ENCODE assay signal across 10 cellular contexts in genomic region chr10:29926649-29927048, GRCh38.
DNase-seq lines count a peak whose midpoint lies in the region; ATAC-seq and TF ChIP-seq lines count a peak whose summit lies in the region.
"Had no signal": no experiment of that assay in that cellular context is flagged by ENCODE, and none has a peak within 500 bp of the region (broad histone marks: within the 10 kb centered on the region; RNA-seq: fewer than 3 reads in every experiment).

No MANE protein-coding gene starts in this region.

- H4K20me1 ChIP-seq in IMR-90 (ENCODE audit: insufficient read depth, low read length) = no peaks in the 10 kb centered on the region

- intact Hi-C loops in IMR-90 (cut with micrococcal nuclease) = loop anchor here (1.0 kb wide), 1 partner anchor 76 kb away; no protein-coding TSS in a partner anchor
- intact Hi-C loops in natural killer cell (cut with micrococcal nuclease) = no loop called here

- H3K9me3 Mint-ChIP-seq in natural killer cell = no peaks in the 10 kb centered on the region

- ATAC-seq in IMR-90 (ENCODE audit: low read depth) (peak; percentile 95), HG03520 (IDR thresholded peaks at IDR 0.05; ENCODE audit: unreplicated experiment) (no peak), HG02763 (IDR thresholded peaks at IDR 0.05; ENCODE audit: unreplicated experiment) (no peak), natural killer cell (no peak)

- H3K18ac ChIP-seq in IMR-90 (ENCODE audit: low read depth, low read length) = no peak overlapping the region
- no peak overlapping the region for H3K18ac ChIP-seq in mesendoderm (ENCODE audit: low read length)

- TF ChIP-seq RAD21 in IMR-90 (IDR thresholded peaks at IDR 0.05; ENCODE audit: low read length) = peak; percentile 80

- no TSS peak for BruUV-seq in IMR-90 (replicated peaks; lab: Mats Ljungman, UMichigan)

- H3K9me3 ChIP-seq in IMR-90 (ENCODE audit: control insufficient read depth, insufficient read depth, low read length) = peaks cover 3% of the 10 kb centered on the region
- H3K9me3 ChIP-seq: SJCRH30 had no signal

- H4K8ac ChIP-seq in IMR-90 (ENCODE audit: low read depth in 2 of 2, low read length in 2 of 2) (no peak overlapping the region; a peak in 1 of 4 replicates), mesendoderm (ENCODE audit: low read depth, low read length) (no peak overlapping the region)

- H2BK5ac ChIP-seq in IMR-90 (ENCODE audit: low read depth, low read length, poor library complexity, severe bottlenecking) (no peak overlapping the region), mesendoderm (ENCODE audit: low read length) (no peak overlapping the region)

- no peak overlapping the region for H2AFZ ChIP-seq in IMR-90 (replicated peaks; ENCODE audit: low read length, poor library complexity)

- POLR2A ChIA-PET in IMR-90 (lab: Charles Lee; ENCODE audit: unreplicated experiment) = no interaction called here

- in situ Hi-C loops in IMR-90 (cut with MboI; ENCODE audit: low sequenced_read_pairs) = no loop called here

- H4K5ac ChIP-seq in IMR-90 (ENCODE audit: low read depth, low read length) (no peak overlapping the region), mesendoderm (ENCODE audit: low read length) (no peak overlapping the region)

- peaks cover 14% of the 10 kb centered on the region for H3K27me3 ChIP-seq in IMR-90 (ENCODE audit: control insufficient read depth, insufficient read depth, low read length)
- no peaks in the 10 kb centered on the region for H3K27me3 ChIP-seq in mesendoderm (ENCODE audit: insufficient read depth, low read length, poor library complexity)
- H3K27me3 ChIP-seq: SJCRH30 had no signal

- H3K4ac ChIP-seq in IMR-90 (ENCODE audit: low read depth, low read length) (no peak overlapping the region), mesendoderm (ENCODE audit: low read depth, low read length) (no peak overlapping the region)

- peaks cover 10 to 18% of the 10 kb centered on the region in 2 donors for H3K27me3 Mint-ChIP-seq in natural killer cell (ENCODE audit: low read depth in 2 of 2)

- no peak overlapping the region for H3K14ac ChIP-seq in IMR-90 (replicated peaks; ENCODE audit: low read depth, low read length)

- peak overlapping the region; percentile 48 for H2BK20ac ChIP-seq in IMR-90 (ENCODE audit: low read depth, low read length)

- H3K4me2 ChIP-seq in IMR-90 (ENCODE audit: low read depth, low read length) (no peak overlapping the region), mesendoderm (ENCODE audit: low read length) (no peak overlapping the region)

- H2BK15ac ChIP-seq in IMR-90 (ENCODE audit: low read depth, low read length) (peak overlapping the region; percentile 88; the same call in 1 of the 3 replicates), mesendoderm (replicated peaks; ENCODE audit: low read depth) (no peak overlapping the region)

- no peak for TF ChIP-seq POLR2A in IMR-90 (IDR thresholded peaks at IDR 0.05; ENCODE audit: low read depth, low read length)

- TF ChIP-seq CTCF in IMR-90 (conservative IDR thresholded peaks at IDR 0.05; ENCODE audit: low read depth, low read length) = peak; percentile 79
- peak; percentile 47 for TF ChIP-seq CTCF in coronary artery (IDR thresholded peaks at IDR 0.05)
- no peak for TF ChIP-seq CTCF in natural killer cell (IDR thresholded peaks at IDR 0.05)

- dilution Hi-C loops in IMR-90 (cut with HindIII; ENCODE audit: low sequenced_read_pairs, unreplicated experiment) = no loop called here

- no peak overlapping the region for H3K23ac ChIP-seq in IMR-90 (ENCODE audit: low read depth, low read length)
- H3K23ac ChIP-seq in mesendoderm (ENCODE audit: low read length) = no peak overlapping the region

- no peak overlapping the region for H3K4me3 ChIP-seq in IMR-90 (ENCODE audit: insufficient read depth, low read depth, low read length)
- H3K4me3 ChIP-seq in coronary artery = no peak overlapping the region
- H3K4me3 ChIP-seq in mesendoderm (ENCODE audit: low read length) = no peak overlapping the region
- H3K4me3 ChIP-seq: SJCRH30 had no signal

- H3K9ac ChIP-seq in IMR-90 (ENCODE audit: low read depth, low read length) (no peak overlapping the region), mesendoderm (ENCODE audit: low read length) (no peak overlapping the region)

- H3K4me1 ChIP-seq in IMR-90 (ENCODE audit: control insufficient read depth, insufficient read depth, low read length) (peaks cover 4% of the 10 kb centered on the region; the same call in 1 of the 2 replicates), mesendoderm (ENCODE audit: control insufficient read depth, low read depth, low read length) (peaks cover 2% of the 10 kb centered on the region)
- H3K4me1 ChIP-seq: SJCRH30 had no signal

- peaks cover 0 to 6% of the 10 kb centered on the region in 2 donors for H3K4me1 Mint-ChIP-seq in natural killer cell

- H3K36me3 ChIP-seq in IMR-90 (ENCODE audit: control insufficient read depth, insufficient read depth, low read length) (no peaks in the 10 kb centered on the region), mesendoderm (ENCODE audit: control insufficient read depth, insufficient read depth, low read length) (no peaks in the 10 kb centered on the region)
- H3K36me3 ChIP-seq: SJCRH30 had no signal

- peak overlapping the region; percentile 40; the same call in 1 of the 2 replicates for H2AK5ac ChIP-seq in IMR-90 (ENCODE audit: low read depth, low read length)
- H2AK5ac ChIP-seq in mesendoderm (ENCODE audit: low read length) = no peak overlapping the region

- CTCF ChIA-PET in IMR-90 (lab: Yijun Ruan, JAX) = no interaction called here

- H3K9me1 ChIP-seq in IMR-90 (ENCODE audit: insufficient read depth, low read length) = no peaks in the 10 kb centered on the region

- H3K56ac ChIP-seq in IMR-90 (ENCODE audit: extremely low read depth, insufficient read depth, low read length) (no peak overlapping the region), mesendoderm (ENCODE audit: low read length) (peak overlapping the region; percentile 5)

- no peaks in the 10 kb centered on the region for H3K79me2 ChIP-seq in mesendoderm (ENCODE audit: control insufficient read depth, insufficient read depth, low read length)

- H2BK120ac ChIP-seq in IMR-90 (ENCODE audit: low read depth, low read length) (peak overlapping the region; percentile 56), mesendoderm (ENCODE audit: low read depth, low read length) (no peak overlapping the region)

- WGBS in IMR-90 (ENCODE audit: extremely low coverage in 2 of 2, insufficient read length in 1 of 2), 2 experiments = 77% methylated on average over 2 of the region's 6 CpGs; no CpG with 5 or more reads in 1 of the 2 experiments
- WGBS in mesendoderm (ENCODE audit: extremely low coverage, insufficient coverage, low lambda C conversion rate) = no CpG with 5 or more reads among the region's 6 CpGs

- peak overlapping the region; percentile 33; the same call in 1 of the 2 replicates for H4K91ac ChIP-seq in IMR-90 (ENCODE audit: insufficient read depth, low read depth, low read length)

- H3K79me1 ChIP-seq in IMR-90 (ENCODE audit: low read depth in 1 of 2, low read length in 2 of 2) = no peaks in the 10 kb centered on the region
- H3K79me1 ChIP-seq in mesendoderm (ENCODE audit: low read length) = no peaks in the 10 kb centered on the region

- no peak overlapping the region for H2AK9ac ChIP-seq in IMR-90 (replicated peaks; ENCODE audit: low read depth, low read length, poor library complexity)

- no peak overlapping the region for H3K27ac ChIP-seq in IMR-90 (ENCODE audit: insufficient read depth, low read length)
- H3K27ac ChIP-seq in coronary artery = no peak overlapping the region
- no peak overlapping the region for H3K27ac ChIP-seq in mesendoderm (ENCODE audit: low read depth, low read length)
- H3K27ac ChIP-seq: epithelial cell of prostate, SJCRH30 had no signal

- H3K4me3 Mint-ChIP-seq in natural killer cell = no peak overlapping the region

- DNase-seq in AG20443 (ENCODE audit: low spot score) (peak; percentile 70), IMR-90 (peak; percentile 73), coronary artery (ENCODE audit: low spot score) (no peak), mesendoderm (peak; percentile 55), natural killer cell (no peak), NCI-H1436 (lab: John Stamatoyannopoulos, UW) (no peak)

- H3K36me3 Mint-ChIP-seq in natural killer cell = no peaks in the 10 kb centered on the region

- H3K27ac Mint-ChIP-seq in natural killer cell = no peak overlapping the region

TF ChIP-seq in IMR-90, 13 proteins besides CTCF, POLR2A, EP300 and RAD21:
- peak; percentile 83 for TF ChIP-seq SMC3 (IDR thresholded peaks at IDR 0.05; ENCODE audit: low read depth, low read length)
- no peak for TF ChIP-seq CEBPB (IDR thresholded peaks at IDR 0.05; ENCODE audit: low read depth, low read length)
- no peak for TF ChIP-seq BHLHE40 (IDR thresholded peaks at IDR 0.05; ENCODE audit: low read depth, low read length)
TF ChIP-seq in IMR-90: peak in this region for 1.

Comparison
In these comparisons a context has a peak if more than half of its experiments do, and no peak if none do; other contexts are left out.
1. DNase-seq: peak in AG20443 (single experiment), IMR-90 (single experiment) and mesendoderm (single experiment); none in coronary artery (single experiment), natural killer cell (single experiment) and NCI-H1436 (single experiment).